In the genomic region with DNA sequence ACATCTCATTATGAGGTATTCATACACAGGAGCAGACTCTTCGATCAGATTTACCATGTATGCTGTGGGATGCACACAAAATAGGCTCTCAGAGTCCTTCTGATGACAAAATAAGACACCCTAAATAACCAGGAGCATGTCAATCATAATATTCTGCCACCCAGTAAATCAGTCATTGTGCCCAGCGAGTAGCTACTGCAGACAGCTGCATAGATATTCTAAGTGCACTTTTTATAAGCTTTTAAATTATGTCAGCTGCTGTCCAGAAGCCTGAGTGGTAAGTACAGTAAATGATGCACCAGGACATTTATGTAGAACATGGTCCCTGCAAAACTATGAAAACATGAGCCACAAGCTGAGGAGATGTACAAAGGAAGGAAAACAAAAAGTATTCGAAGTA, we compare ENCODE assay signal across 18 cellular contexts.
DNase-seq lines count a peak whose midpoint lies in the region; ATAC-seq, FAIRE-seq and TF ChIP-seq lines count a peak whose summit lies in the region.
"Had no signal": no experiment of that assay in that cellular context is flagged by ENCODE, and none has a peak within 500 bp of the region (broad histone marks: within the 10 kb centered on the region; RNA-seq: fewer than 3 reads in every experiment).

No MANE protein-coding gene starts in this region.

- FAIRE-seq in GM19239 (lab: Jason Lieb, UNC): no peak
- FAIRE-seq: A204.1, D721Med, G401.6, HepG2 had no signal

- peaks cover 4% of the 10 kb centered on the region for H3K9me3 Mint-ChIP-seq in memory B cell

- no peak overlapping the region for H3K4me3 Mint-ChIP-seq in memory B cell
- H3K4me3 Mint-ChIP-seq: CD4-positive, alpha-beta T cell; IgD-negative memory B cell had no signal

- H3K27me3 ChIP-seq in left ventricle myocardium inferior (ENCODE audit: low read depth) (no peaks in the 10 kb centered on the region), psoas muscle (ENCODE audit: insufficient read depth in 3 of 3, low read length in 2 of 3) (no peaks in the 10 kb centered on the region)

- peak; percentile 69 for ATAC-seq in left ventricle myocardium superior
- no peak for ATAC-seq in memory B cell (ENCODE audit: low read depth)
- peak; percentile 55 to 80 (median 66) for ATAC-seq in psoas muscle
- ATAC-seq: HCT116, HepG2 had no signal

- H3K9me3 ChIP-seq in left ventricle myocardium inferior (replicated peaks) (peaks cover 5% of the 10 kb centered on the region), psoas muscle (no peaks in the 10 kb centered on the region)
- H3K9me3 ChIP-seq: Caco-2 had no signal

- no peak for TF ChIP-seq CTCF in left ventricle myocardium inferior (IDR thresholded peaks at IDR 0.05; ENCODE audit: borderline replicate concordance)
- TF ChIP-seq CTCF in psoas muscle (IDR thresholded peaks at IDR 0.05): no peak

- no peak overlapping the region for H3K4me3 ChIP-seq in left ventricle myocardium inferior
- H3K4me3 ChIP-seq in psoas muscle: no peak overlapping the region

- H3K27ac ChIP-seq in left ventricle myocardium inferior (replicated peaks): no peak overlapping the region
- peak overlapping the region; percentile 70 for H3K27ac ChIP-seq in psoas muscle
- H3K27ac ChIP-seq: C4-2B had no signal

- H3K4me1 Mint-ChIP-seq in memory B cell: peaks cover 4% of the 10 kb centered on the region

- intact Hi-C loops in left ventricle myocardium superior (cut with micrococcal nuclease): no loop called here
- intact Hi-C loops in left ventricle myocardium inferior (cut with micrococcal nuclease): no loop called here
- intact Hi-C loops in psoas muscle (cut with DNase I): loop anchor here in 1 of 2 donors (10.0 kb wide), 1 partner anchor 178 kb away; no protein-coding TSS in a partner anchor

- DNase-seq in left ventricle myocardium superior (no peak), left ventricle myocardium inferior (no peak), memory B cell (ENCODE audit: low spot score in 2 of 2) (no peak), psoas muscle (no peak), iPS-NIHi11 (ENCODE audit: low spot score) (no peak), GM19239 (ENCODE audit: insufficient read length, low spot score) (no peak)
- DNase-seq: ACHN; Caco-2; CD4-positive, alpha-beta T cell; GOT3; H7 had no signal

- no peaks in the 10 kb centered on the region for H3K27me3 Mint-ChIP-seq in memory B cell
- H3K27me3 Mint-ChIP-seq: CD4-positive, alpha-beta T cell; IgD-negative memory B cell had no signal

- H3K36me3 ChIP-seq in left ventricle myocardium inferior: no peaks in the 10 kb centered on the region
- H3K36me3 ChIP-seq in psoas muscle (ENCODE audit: insufficient read depth in 1 of 2, low read depth in 1 of 2): no peaks in the 10 kb centered on the region

- 46 to 58% (median 50%) methylated on average over 3 of the region's 3 CpGs for whole genome bisulfite sequencing in psoas muscle, 3 donors

- peaks cover 31% of the 10 kb centered on the region for H3K36me3 Mint-ChIP-seq in memory B cell

- H3K4me1 ChIP-seq in left ventricle myocardium inferior (peaks cover 24% of the 10 kb centered on the region), psoas muscle (peaks cover 11% of the 10 kb centered on the region)
- H3K4me1 ChIP-seq: Caco-2 had no signal

- H3K27ac Mint-ChIP-seq in memory B cell: peak overlapping the region; percentile 51
- H3K27ac Mint-ChIP-seq: CD4-positive, alpha-beta T cell; IgD-negative memory B cell had no signal
